ENCODE assay signal across 14 cellular contexts in the genomic region with DNA sequence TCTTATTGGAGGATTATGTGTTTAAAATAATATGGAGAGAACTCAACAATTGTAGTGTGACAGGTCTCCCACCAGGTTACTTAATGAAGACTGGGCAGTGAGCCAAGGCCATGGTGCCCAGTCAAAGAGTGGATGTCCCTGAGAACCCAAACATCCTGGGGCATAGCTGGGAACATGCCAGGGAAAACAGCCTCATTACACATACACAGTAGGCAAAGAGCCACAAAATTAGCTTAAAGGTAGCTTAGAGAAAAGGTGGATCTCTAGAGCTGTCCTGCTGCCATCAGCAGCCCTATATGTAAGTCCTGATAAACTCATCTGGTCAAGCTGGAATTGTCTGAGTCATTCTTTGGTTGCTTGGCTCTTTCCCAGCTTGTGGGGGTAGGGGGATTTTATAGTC.
DNase-seq lines count a peak whose midpoint lies in the region; ATAC-seq, FAIRE-seq and TF ChIP-seq lines count a peak whose summit lies in the region.
"Had no signal": no experiment of that assay in that cellular context is flagged by ENCODE, and none has a peak within 500 bp of the region (broad histone marks: within the 10 kb centered on the region; RNA-seq: fewer than 3 reads in every experiment).

No MANE protein-coding gene starts in this region.

- no peak overlapping the region for H3K27ac ChIP-seq in right lobe of liver
- H3K27ac ChIP-seq: gastroesophageal sphincter, GM23248, neural progenitor cell had no signal

- in situ Hi-C loops in G401 (cut with HindIII; ENCODE audit: low sequenced_read_pairs): no loop called here

- no peaks in the 10 kb centered on the region for H3K36me3 ChIP-seq in right lobe of liver
- H3K36me3 ChIP-seq: gastroesophageal sphincter, neural progenitor cell had no signal

- no peak for TF ChIP-seq POLR2A in right lobe of liver (IDR thresholded peaks at IDR 0.05)

- no peaks in the 10 kb centered on the region for H3K27me3 ChIP-seq in right lobe of liver
- H3K27me3 ChIP-seq: gastroesophageal sphincter, neural progenitor cell had no signal

- FAIRE-seq in HTR-8/SVneo (lab: Jason Lieb, UNC): no peak

- intact Hi-C loops in right lobe of liver (cut with DNase I): no loop called here

- peaks cover 0 to 7% (median 0%) of the 10 kb centered on the region in 4 donors for H3K4me1 ChIP-seq in right lobe of liver
- H3K4me1 ChIP-seq: gastroesophageal sphincter, neural progenitor cell had no signal

- no peak for TF ChIP-seq CTCF in right lobe of liver (IDR thresholded peaks at IDR 0.05)

- ATAC-seq in right lobe of liver: peak; percentile 92 to 96 (median 96)
- no peak for ATAC-seq in HG03139 (IDR thresholded peaks at IDR 0.05; ENCODE audit: unreplicated experiment)
- ATAC-seq in GM18520 (IDR thresholded peaks at IDR 0.05; ENCODE audit: unreplicated experiment): no peak
- ATAC-seq: activated CD8-positive, alpha-beta memory T cell treated with anti-CD3 and anti-CD28 coated beads, Interleukin-2, amount 10 ng/mL, durations not matched to agents 7 days and 5 days; gastroesophageal sphincter; left colon had no signal

- H3K4me3 ChIP-seq in right lobe of liver: no peak overlapping the region
- H3K4me3 ChIP-seq: gastroesophageal sphincter, GM23248, neural progenitor cell had no signal

- peak; percentile 60 for DNase-seq in G401 (ENCODE audit: low spot score)
- peak; percentile 95 for DNase-seq in NCI-H2029 (lab: John Stamatoyannopoulos, UW)
- DNase-seq in SHP77 (lab: John Stamatoyannopoulos, UW): peak; percentile 82 to 88
- peak; percentile 69 to 87 (median 70) for DNase-seq in right lobe of liver
- no peak for DNase-seq in HTR-8/SVneo (ENCODE audit: insufficient read length, low spot score)
- no peak for DNase-seq in activated effector memory CD4-positive, alpha-beta T cell treated with anti-CD3 and anti-CD28 coated beads, Interleukin-2, amount 50 U/mL, for 16 hours
- DNase-seq: activated CD8-positive, alpha-beta memory T cell treated with anti-CD3 and anti-CD28 coated beads, Interleukin-2, amount 10 ng/mL, durations not matched to agents 7 days and 5 days; effector CD4-positive, alpha-beta T cell; GM23248; left colon had no signal

- no peaks in the 10 kb centered on the region for H3K9me3 ChIP-seq in right lobe of liver
- H3K9me3 ChIP-seq: gastroesophageal sphincter had no signal

Comparison
In these comparisons a context has a peak if more than half of its experiments do, and no peak if none do; other contexts are left out.
1. DNase-seq: peak in G401 (single experiment), NCI-H2029 (single experiment), SHP77 (2 of 2) and right lobe of liver (3 of 3); none in HTR-8/SVneo (single experiment) and activated effector memory CD4-positive, alpha-beta T cell treated with anti-CD3 and anti-CD28 coated beads, Interleukin-2, amount 50 U/mL, for 16 hours (single experiment).
2. ATAC-seq: peak in right lobe of liver (4 of 4); none in HG03139 (single experiment) and GM18520 (single experiment).